Comparison of ENCODE assay signal across 1 cellular context in the genomic region with DNA sequence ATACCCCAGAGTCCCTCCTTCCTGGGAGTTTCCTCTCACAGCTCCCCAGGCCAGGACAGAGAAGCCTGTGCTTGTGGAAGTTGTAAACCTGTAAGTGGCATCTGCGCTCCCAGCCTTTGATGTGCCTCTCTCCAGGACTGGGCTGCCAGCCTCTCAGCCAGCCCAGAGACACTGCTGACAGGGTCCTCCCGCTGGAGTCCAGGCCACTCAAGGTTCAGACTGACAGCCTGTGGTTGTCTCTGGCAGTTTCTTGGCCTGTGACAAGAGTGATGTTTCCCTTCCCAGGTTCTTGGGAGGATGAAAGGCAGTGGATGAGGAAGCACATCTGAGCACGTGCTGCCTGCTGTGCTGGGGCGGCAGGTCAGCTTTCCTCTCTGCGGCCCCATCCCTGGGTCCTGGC.
TF ChIP-seq lines count a peak whose summit lies in the region.

No MANE protein-coding gene starts in this region.

TF ChIP-seq in K562, 482 proteins besides CTCF, POLR2A, EP300 and RAD21 (continued from another document and continues in another):
- peak; percentile 34 for TF ChIP-seq MGA (IDR thresholded peaks at IDR 0.05)
- TF ChIP-seq ZNF75A (CRISPR knock-in tag; IDR thresholded peaks at IDR 0.05), result no peak
- 0 out of 2 replicates have a peak, but pooled peaks have one; percentile 17 for TF ChIP-seq ETV5 (CRISPR knock-in tag; IDR thresholded peaks at IDR 0.05; ENCODE audit: low read depth)
- TF ChIP-seq, protein P1, sequence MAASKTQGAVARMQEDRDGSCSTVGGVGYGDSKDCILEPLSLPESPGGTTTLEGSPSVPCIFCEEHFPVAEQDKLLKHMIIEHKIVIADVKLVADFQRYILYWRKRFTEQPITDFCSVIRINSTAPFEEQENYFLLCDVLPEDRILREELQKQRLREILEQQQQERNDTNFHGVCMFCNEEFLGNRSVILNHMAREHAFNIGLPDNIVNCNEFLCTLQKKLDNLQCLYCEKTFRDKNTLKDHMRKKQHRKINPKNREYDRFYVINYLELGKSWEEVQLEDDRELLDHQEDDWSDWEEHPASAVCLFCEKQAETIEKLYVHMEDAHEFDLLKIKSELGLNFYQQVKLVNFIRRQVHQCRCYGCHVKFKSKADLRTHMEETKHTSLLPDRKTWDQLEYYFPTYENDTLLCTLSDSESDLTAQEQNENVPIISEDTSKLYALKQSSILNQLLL (CRISPR knock-in tag; IDR thresholded peaks at IDR 0.05; ENCODE audit: borderline replicate concordance), result no peak
- TF ChIP-seq KDM5B (IDR thresholded peaks at IDR 0.05; ENCODE audit: insufficient replicate concordance, low read depth, low read length), result no peak
- TF ChIP-seq LEF1 (IDR thresholded peaks at IDR 0.05), result peak; percentile 70
- no peak for TF ChIP-seq BRF1 (IDR thresholded peaks at IDR 0.05; ENCODE audit: borderline replicate concordance, extremely low read depth, insufficient read length)
- TF ChIP-seq, protein P2, sequence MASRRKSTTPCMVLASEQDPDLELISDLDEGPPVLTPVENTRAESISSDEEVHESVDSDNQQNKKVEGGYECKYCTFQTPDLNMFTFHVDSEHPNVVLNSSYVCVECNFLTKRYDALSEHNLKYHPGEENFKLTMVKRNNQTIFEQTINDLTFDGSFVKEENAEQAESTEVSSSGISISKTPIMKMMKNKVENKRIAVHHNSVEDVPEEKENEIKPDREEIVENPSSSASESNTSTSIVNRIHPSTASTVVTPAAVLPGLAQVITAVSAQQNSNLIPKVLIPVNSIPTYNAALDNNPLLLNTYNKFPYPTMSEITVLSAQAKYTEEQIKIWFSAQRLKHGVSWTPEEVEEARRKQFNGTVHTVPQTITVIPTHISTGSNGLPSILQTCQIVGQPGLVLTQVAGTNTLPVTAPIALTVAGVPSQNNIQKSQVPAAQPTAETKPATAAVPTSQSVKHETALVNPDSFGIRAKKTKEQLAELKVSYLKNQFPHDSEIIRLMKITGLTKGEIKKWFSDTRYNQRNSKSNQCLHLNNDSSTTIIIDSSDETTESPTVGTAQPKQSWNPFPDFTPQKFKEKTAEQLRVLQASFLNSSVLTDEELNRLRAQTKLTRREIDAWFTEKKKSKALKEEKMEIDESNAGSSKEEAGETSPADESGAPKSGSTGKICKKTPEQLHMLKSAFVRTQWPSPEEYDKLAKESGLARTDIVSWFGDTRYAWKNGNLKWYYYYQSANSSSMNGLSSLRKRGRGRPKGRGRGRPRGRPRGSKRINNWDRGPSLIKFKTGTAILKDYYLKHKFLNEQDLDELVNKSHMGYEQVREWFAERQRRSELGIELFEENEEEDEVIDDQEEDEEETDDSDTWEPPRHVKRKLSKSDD (conservative IDR thresholded peaks at IDR 0.05; ENCODE audit: low read length), result no peak
- TF ChIP-seq PRMT5 (CRISPR knock-in tag; IDR thresholded peaks at IDR 0.05), result no peak
- TF ChIP-seq, protein P3, sequence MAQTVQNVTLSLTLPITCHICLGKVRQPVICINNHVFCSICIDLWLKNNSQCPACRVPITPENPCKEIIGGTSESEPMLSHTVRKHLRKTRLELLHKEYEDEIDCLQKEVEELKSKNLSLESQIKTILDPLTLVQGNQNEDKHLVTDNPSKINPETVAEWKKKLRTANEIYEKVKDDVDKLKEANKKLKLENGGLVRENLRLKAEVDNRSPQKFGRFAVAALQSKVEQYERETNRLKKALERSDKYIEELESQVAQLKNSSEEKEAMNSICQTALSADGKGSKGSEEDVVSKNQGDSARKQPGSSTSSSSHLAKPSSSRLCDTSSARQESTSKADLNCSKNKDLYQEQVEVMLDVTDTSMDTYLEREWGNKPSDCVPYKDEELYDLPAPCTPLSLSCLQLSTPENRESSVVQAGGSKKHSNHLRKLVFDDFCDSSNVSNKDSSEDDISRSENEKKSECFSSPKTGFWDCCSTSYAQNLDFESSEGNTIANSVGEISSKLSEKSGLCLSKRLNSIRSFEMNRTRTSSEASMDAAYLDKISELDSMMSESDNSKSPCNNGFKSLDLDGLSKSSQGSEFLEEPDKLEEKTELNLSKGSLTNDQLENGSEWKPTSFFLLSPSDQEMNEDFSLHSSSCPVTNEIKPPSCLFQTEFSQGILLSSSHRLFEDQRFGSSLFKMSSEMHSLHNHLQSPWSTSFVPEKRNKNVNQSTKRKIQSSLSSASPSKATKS (CRISPR knock-in tag; IDR thresholded peaks at IDR 0.05), result no peak
- no peak for TF ChIP-seq KLF13 (tag; IDR thresholded peaks at IDR 0.05; ENCODE audit: borderline replicate concordance, low read depth)
- no peak for TF ChIP-seq TFAM (CRISPR knock-in tag; conservative IDR thresholded peaks at IDR 0.05)
- no peak for TF ChIP-seq TCF7L2 (IDR thresholded peaks at IDR 0.05; ENCODE audit: low read depth, low read length)
- TF ChIP-seq HDAC1 (IDR thresholded peaks at IDR 0.05), result peak in 1 of 2 experiments; percentile 25; a peak in 1 of 4 replicates
- TF ChIP-seq FIP1L1 (IDR thresholded peaks at IDR 0.05; ENCODE audit: low read depth, low read length, poor library complexity, severe bottlenecking), result no peak
- TF ChIP-seq NCOA6 (IDR thresholded peaks at IDR 0.05), result no peak
- no peak for TF ChIP-seq ZNF121 (CRISPR knock-in tag; conservative IDR thresholded peaks at IDR 0.05)
- no peak for TF ChIP-seq RBM34 (IDR thresholded peaks at IDR 0.05; ENCODE audit: borderline replicate concordance, insufficient read depth, low read length)
- TF ChIP-seq ZBTB34 (CRISPR knock-in tag; IDR thresholded peaks at IDR 0.05), result no peak
- no peak for TF ChIP-seq BCL6 (CRISPR knock-in tag; IDR thresholded peaks at IDR 0.05)
- TF ChIP-seq RUNX1 (IDR thresholded peaks at IDR 0.05; ENCODE audit: low read depth), result no peak
- TF ChIP-seq ETS1 (conservative IDR thresholded peaks at IDR 0.05; ENCODE audit: control insufficient read depth, low read depth, low read length), result no peak
- TF ChIP-seq FOXP1 (CRISPR knock-in tag; IDR thresholded peaks at IDR 0.05), result no peak
- TF ChIP-seq ZNF740 (CRISPR knock-in tag; IDR thresholded peaks at IDR 0.05), result no peak
- TF ChIP-seq ZNF740 (tag; IDR thresholded peaks at IDR 0.05), result no peak
- no peak for TF ChIP-seq MCM2 (IDR thresholded peaks at IDR 0.05; ENCODE audit: low read depth)
- TF ChIP-seq, protein P4, sequence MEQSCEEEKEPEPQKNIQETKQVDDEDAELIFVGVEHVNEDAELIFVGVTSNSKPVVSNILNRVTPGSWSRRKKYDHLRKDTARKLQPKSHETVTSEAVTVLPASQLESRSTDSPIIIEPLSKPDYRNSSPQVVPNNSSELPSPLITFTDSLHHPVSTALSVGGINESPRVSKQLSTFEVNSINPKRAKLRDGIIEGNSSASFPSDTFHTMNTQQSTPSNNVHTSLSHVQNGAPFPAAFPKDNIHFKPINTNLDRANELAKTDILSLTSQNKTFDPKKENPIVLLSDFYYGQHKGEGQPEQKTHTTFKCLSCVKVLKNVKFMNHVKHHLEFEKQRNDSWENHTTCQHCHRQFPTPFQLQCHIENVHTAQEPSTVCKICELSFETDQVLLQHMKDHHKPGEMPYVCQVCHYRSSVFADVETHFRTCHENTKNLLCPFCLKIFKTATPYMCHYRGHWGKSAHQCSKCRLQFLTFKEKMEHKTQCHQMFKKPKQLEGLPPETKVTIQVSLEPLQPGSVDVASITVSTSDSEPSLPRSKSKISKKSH (CRISPR knock-in tag; IDR thresholded peaks at IDR 0.05), result no peak
- TF ChIP-seq ZNF655 (CRISPR knock-in tag; IDR thresholded peaks at IDR 0.05), result no peak
- no peak for TF ChIP-seq ZBTB1 (CRISPR knock-in tag; IDR thresholded peaks at IDR 0.05; ENCODE audit: borderline replicate concordance, low read depth)
